8 cellular contexts compared by ENCODE assay signal in genomic region chr5:174063092-174063756, GRCh38. TPM values are rescaled to one million over a fixed set of nuclear protein-coding genes. Genes with fewer than 3 reads are reported as not detected.
"Had no signal": no experiment of that assay in that cellular context is flagged by ENCODE, and none has a peak within 500 bp of the region (broad histone marks: within the 10 kb centered on the region; RNA-seq: fewer than 3 reads in every experiment).

No MANE protein-coding gene starts in this region.

- DNase-seq: H9, HCEC 1CT, IMR-90 had no signal

- FAIRE-seq: H1, H54, HTR-8/SVneo had no signal

- H3K4me3 ChIP-seq: GM23338 had no signal

- ATAC-seq: GM23338 had no signal

RNA-seq across cellular contexts. Expression of gene NSG2, which starts 17.7 kb away (rescaled TPM):
- total RNA-seq: GM23338, H9, HT-29, IMR-90 had no signal
- polyA plus RNA-seq: IMR-90 had no signal
